Comparison of ENCODE assay signal across 1 cellular context in the genomic region with DNA sequence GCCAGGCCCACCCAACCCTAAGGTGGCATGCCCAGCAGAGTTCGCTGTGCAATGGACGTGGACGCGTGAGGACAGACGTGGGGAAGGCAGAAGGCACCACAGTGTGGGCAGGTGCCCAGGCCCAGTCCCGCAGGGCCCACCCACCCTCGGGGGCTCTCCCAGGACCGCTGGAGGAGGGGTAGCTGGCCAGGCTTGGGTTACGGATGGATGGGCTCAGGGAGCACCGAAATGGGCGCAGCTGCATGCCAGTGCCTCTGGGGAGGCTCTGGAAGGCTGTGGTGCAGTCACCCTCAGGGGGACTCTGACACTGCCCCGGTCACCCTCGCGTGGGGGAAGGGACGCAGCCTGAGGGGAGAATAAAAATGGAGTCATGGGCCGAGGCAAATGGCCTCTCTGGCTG.
TF ChIP-seq lines count a peak whose summit lies in the region.

No MANE protein-coding gene starts in this region.

TF ChIP-seq in IMR-90, 13 proteins besides CTCF, POLR2A, EP300 and RAD21:
- TF ChIP-seq, protein P1, sequence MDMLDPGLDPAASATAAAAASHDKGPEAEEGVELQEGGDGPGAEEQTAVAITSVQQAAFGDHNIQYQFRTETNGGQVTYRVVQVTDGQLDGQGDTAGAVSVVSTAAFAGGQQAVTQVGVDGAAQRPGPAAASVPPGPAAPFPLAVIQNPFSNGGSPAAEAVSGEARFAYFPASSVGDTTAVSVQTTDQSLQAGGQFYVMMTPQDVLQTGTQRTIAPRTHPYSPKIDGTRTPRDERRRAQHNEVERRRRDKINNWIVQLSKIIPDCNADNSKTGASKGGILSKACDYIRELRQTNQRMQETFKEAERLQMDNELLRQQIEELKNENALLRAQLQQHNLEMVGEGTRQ (IDR thresholded peaks at IDR 0.05; ENCODE audit: low read depth, low read length): no peak
- TF ChIP-seq CEBPB (IDR thresholded peaks at IDR 0.05; ENCODE audit: low read depth, low read length) (no peak), SMC3 (IDR thresholded peaks at IDR 0.05; ENCODE audit: low read depth, low read length) (no peak), MAZ (IDR thresholded peaks at IDR 0.05; ENCODE audit: borderline replicate concordance, low read depth, low read length) (no peak), MAFK (IDR thresholded peaks at IDR 0.05; ENCODE audit: low read depth, low read length) (no peak), RCOR1 (IDR thresholded peaks at IDR 0.05; ENCODE audit: insufficient replicate concordance, low read length) (no peak), CHD1 (IDR thresholded peaks at IDR 0.05; ENCODE audit: low read depth, low read length) (no peak), FOS (IDR thresholded peaks at IDR 0.05; ENCODE audit: low read depth, low read length) (no peak), BHLHE40 (IDR thresholded peaks at IDR 0.05; ENCODE audit: low read depth, low read length) (no peak), ELK1 (IDR thresholded peaks at IDR 0.05; ENCODE audit: borderline replicate concordance, low read depth, low read length) (no peak), RFX5 (IDR thresholded peaks at IDR 0.05; ENCODE audit: low read depth, low read length) (no peak), MXI1 (IDR thresholded peaks at IDR 0.05; ENCODE audit: borderline replicate concordance, low read depth, low read length) (no peak), NFE2L2 (IDR thresholded peaks at IDR 0.05; ENCODE audit: low read depth, low read length) (no peak)
